20 cellular contexts compared by ENCODE assay signal in the genomic region with DNA sequence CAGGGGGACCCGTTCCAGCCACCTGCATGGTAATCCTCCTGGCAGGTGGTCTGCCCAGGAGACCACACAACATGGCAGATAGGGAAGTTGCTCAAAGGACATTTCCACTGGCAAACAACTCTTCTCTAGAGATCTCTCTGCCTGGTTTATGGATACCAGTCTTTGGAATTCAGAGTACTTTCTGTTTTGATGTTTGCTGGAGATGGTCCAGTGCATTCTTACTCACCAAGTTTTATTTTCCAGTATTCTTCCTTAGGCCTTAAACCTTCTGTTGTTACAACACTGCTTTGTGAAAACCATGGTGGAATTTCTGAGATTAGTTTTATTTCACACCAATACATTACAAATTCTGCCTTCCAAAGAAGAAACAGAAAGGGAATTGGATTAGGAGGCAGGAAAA.
DNase-seq lines count a peak whose midpoint lies in the region; ATAC-seq and TF ChIP-seq lines count a peak whose summit lies in the region.
"Had no signal": no experiment of that assay in that cellular context is flagged by ENCODE, and none has a peak within 500 bp of the region (broad histone marks: within the 10 kb centered on the region; RNA-seq: fewer than 3 reads in every experiment).

No MANE protein-coding gene starts in this region.

- POLR2A ChIA-PET in activated CD4-positive, alpha-beta T cell treated with anti-CD3 and anti-CD28 coated beads for 36 hours (lab: Charles Lee), result no interaction called here

- no peak for TF ChIP-seq CTCF in HFFc6 (IDR thresholded peaks at IDR 0.05)
- TF ChIP-seq CTCF in epithelial cell of proximal tubule (conservative IDR thresholded peaks at IDR 0.05; ENCODE audit: low read depth, low read length), result no peak
- no peak for TF ChIP-seq CTCF in omental fat pad (IDR thresholded peaks at IDR 0.05)
- no peak for TF ChIP-seq CTCF in psoas muscle (IDR thresholded peaks at IDR 0.05)

- no peaks in the 10 kb centered on the region for H3K36me3 ChIP-seq in psoas muscle (ENCODE audit: insufficient read depth in 1 of 2, low read depth in 1 of 2)
- H3K36me3 ChIP-seq: BLaER1, left ventricle myocardium inferior, sigmoid colon had no signal

- no peak overlapping the region for H3K4me3 Mint-ChIP-seq in HFFc6
- no peak overlapping the region for H3K4me3 Mint-ChIP-seq in activated CD4-positive, alpha-beta T cell treated with anti-CD3 and anti-CD28 coated beads for 36 hours
- H3K4me3 Mint-ChIP-seq: mesothelial cell of epicardium, nephron had no signal

- no peaks in the 10 kb centered on the region for H3K4me1 Mint-ChIP-seq in HFFc6 (ENCODE audit: low read depth)
- peaks cover 53% of the 10 kb centered on the region for H3K4me1 Mint-ChIP-seq in activated CD4-positive, alpha-beta T cell treated with anti-CD3 and anti-CD28 coated beads for 36 hours
- H3K4me1 Mint-ChIP-seq: mesothelial cell of epicardium had no signal

- ATAC-seq in omental fat pad (ENCODE audit: low FRiP score) (peak; percentile 51), psoas muscle (no peak), GM21381 (IDR thresholded peaks at IDR 0.05; ENCODE audit: unreplicated experiment) (no peak)
- ATAC-seq in activated CD4-positive, alpha-beta T cell treated with anti-CD3 and anti-CD28 coated beads for 36 hours, result no peak
- ATAC-seq: esophagus mucosa, GM12878 had no signal

- CTCF ChIA-PET in activated CD4-positive, alpha-beta T cell treated with anti-CD3 and anti-CD28 coated beads for 36 hours (lab: Charles Lee), result no interaction called here

- DNase-seq in COLO668 (lab: John Stamatoyannopoulos, UW; ENCODE audit: unreplicated experiment) (peak; percentile 61), HFFc6 (peak; percentile 33), epithelial cell of proximal tubule (ENCODE audit: low read depth) (peak; percentile 67), omental fat pad (ENCODE audit: low spot score) (no peak), psoas muscle (no peak)
- no peak for DNase-seq in activated CD4-positive, alpha-beta T cell treated with anti-CD3 and anti-CD28 coated beads for 36 hours
- DNase-seq: activated CD4-positive, alpha-beta T cell treated with anti-CD3 and anti-CD28 coated beads for 4 hours; activated naive CD4-positive, alpha-beta T cell treated with anti-CD3 and anti-CD28 coated beads, Interleukin-2, amount 50 U/mL, for 16 hours; effector CD4-positive, alpha-beta T cell; H7; KG1; left ventricle myocardium inferior; sigmoid colon; testis had no signal

- no peak overlapping the region for H3K27ac ChIP-seq in psoas muscle
- H3K27ac ChIP-seq: BLaER1, left ventricle myocardium inferior, sigmoid colon, testis had no signal

- H3K9me3 ChIP-seq in psoas muscle, result no peaks in the 10 kb centered on the region
- H3K9me3 ChIP-seq: BLaER1, left ventricle myocardium inferior, sigmoid colon, testis had no signal

- H3K27me3 Mint-ChIP-seq in HFFc6 (ENCODE audit: insufficient read depth), result no peaks in the 10 kb centered on the region; the same call in 1 of the 2 replicates
- no peaks in the 10 kb centered on the region for H3K27me3 Mint-ChIP-seq in activated CD4-positive, alpha-beta T cell treated with anti-CD3 and anti-CD28 coated beads for 36 hours

- no peaks in the 10 kb centered on the region for H3K9me3 Mint-ChIP-seq in HFFc6
- no peaks in the 10 kb centered on the region for H3K9me3 Mint-ChIP-seq in activated CD4-positive, alpha-beta T cell treated with anti-CD3 and anti-CD28 coated beads for 36 hours (ENCODE audit: low read depth)
- H3K9me3 Mint-ChIP-seq: mesothelial cell of epicardium, nephron had no signal

- H3K4me1 ChIP-seq in psoas muscle, result no peaks in the 10 kb centered on the region
- H3K4me1 ChIP-seq: BLaER1, testis had no signal

- no peaks in the 10 kb centered on the region for H3K27me3 ChIP-seq in psoas muscle (ENCODE audit: insufficient read depth in 3 of 3, low read length in 2 of 3)
- H3K27me3 ChIP-seq: BLaER1, sigmoid colon, testis had no signal

- H3K4me3 ChIP-seq in epithelial cell of proximal tubule (ENCODE audit: low read depth, low read length) (no peak overlapping the region), psoas muscle (no peak overlapping the region)
- H3K4me3 ChIP-seq: BLaER1, GM12878, left ventricle myocardium inferior, sigmoid colon, testis had no signal

- 50 to 65% (median 61%) methylated on average over 1 of the region's 1 CpG for WGBS in psoas muscle, 3 donors

- no peaks in the 10 kb centered on the region for H3K36me3 Mint-ChIP-seq in HFFc6 (ENCODE audit: low read depth)
- H3K36me3 Mint-ChIP-seq in activated CD4-positive, alpha-beta T cell treated with anti-CD3 and anti-CD28 coated beads for 36 hours (ENCODE audit: low read depth), result no peaks in the 10 kb centered on the region
- H3K36me3 Mint-ChIP-seq: mesothelial cell of epicardium had no signal

- no peak overlapping the region for H3K27ac Mint-ChIP-seq in HFFc6
- no peak overlapping the region for H3K27ac Mint-ChIP-seq in activated CD4-positive, alpha-beta T cell treated with anti-CD3 and anti-CD28 coated beads for 36 hours
- H3K27ac Mint-ChIP-seq: mesothelial cell of epicardium, nephron had no signal

- intact Hi-C loops in psoas muscle (cut with DNase I), result no loop called here
- intact Hi-C loops in activated CD4-positive, alpha-beta T cell treated with anti-CD3 and anti-CD28 coated beads for 36 hours (cut with DNase I, micrococcal nuclease), result no loop called here

Comparison
In these comparisons a context has a peak if more than half of its experiments do, and no peak if none do; other contexts are left out.
1. DNase-seq: peak in COLO668 (single experiment), HFFc6 (single experiment) and epithelial cell of proximal tubule (single experiment); none in omental fat pad (single experiment), psoas muscle (0 of 2) and activated CD4-positive, alpha-beta T cell treated with anti-CD3 and anti-CD28 coated beads for 36 hours (single experiment).